1 cellular context compared by ENCODE assay signal in genomic region chr9:4654084-4654483, GRCh38.
TF ChIP-seq lines count a peak whose summit lies in the region.

No MANE protein-coding gene starts in this region.

TF ChIP-seq in WTC11, 78 proteins besides CTCF, POLR2A, EP300 and RAD21 (continued from another document):
- TF ChIP-seq E2F4 (CRISPR knock-in tag; IDR thresholded peaks at IDR 0.05; ENCODE audit: borderline replicate concordance, low read depth) (no peak), FOXJ3 (CRISPR knock-in tag; IDR thresholded peaks at IDR 0.05; ENCODE audit: borderline replicate concordance) (no peak), NFE2L1 (CRISPR knock-in tag; IDR thresholded peaks at IDR 0.05) (no peak), NR3C1 (CRISPR knock-in tag; conservative IDR thresholded peaks at IDR 0.05; ENCODE audit: low read depth) (no peak), MAX (CRISPR knock-in tag; IDR thresholded peaks at IDR 0.05) (no peak), USF2 (CRISPR knock-in tag; IDR thresholded peaks at IDR 0.05) (no peak), ZSCAN18 (CRISPR knock-in tag; IDR thresholded peaks at IDR 0.05) (no peak), MXD4 (CRISPR knock-in tag; IDR thresholded peaks at IDR 0.05; ENCODE audit: borderline replicate concordance) (no peak), OVOL2 (CRISPR knock-in tag; IDR thresholded peaks at IDR 0.05; ENCODE audit: borderline replicate concordance) (no peak), ELF4 (CRISPR knock-in tag; IDR thresholded peaks at IDR 0.05; ENCODE audit: low read depth) (no peak), TP53 (CRISPR knock-in tag; IDR thresholded peaks at IDR 0.05) (no peak)
TF ChIP-seq in WTC11: peak in this region for 0.
